Comparison of ENCODE assay signal across 12 cellular contexts in the genomic region with DNA sequence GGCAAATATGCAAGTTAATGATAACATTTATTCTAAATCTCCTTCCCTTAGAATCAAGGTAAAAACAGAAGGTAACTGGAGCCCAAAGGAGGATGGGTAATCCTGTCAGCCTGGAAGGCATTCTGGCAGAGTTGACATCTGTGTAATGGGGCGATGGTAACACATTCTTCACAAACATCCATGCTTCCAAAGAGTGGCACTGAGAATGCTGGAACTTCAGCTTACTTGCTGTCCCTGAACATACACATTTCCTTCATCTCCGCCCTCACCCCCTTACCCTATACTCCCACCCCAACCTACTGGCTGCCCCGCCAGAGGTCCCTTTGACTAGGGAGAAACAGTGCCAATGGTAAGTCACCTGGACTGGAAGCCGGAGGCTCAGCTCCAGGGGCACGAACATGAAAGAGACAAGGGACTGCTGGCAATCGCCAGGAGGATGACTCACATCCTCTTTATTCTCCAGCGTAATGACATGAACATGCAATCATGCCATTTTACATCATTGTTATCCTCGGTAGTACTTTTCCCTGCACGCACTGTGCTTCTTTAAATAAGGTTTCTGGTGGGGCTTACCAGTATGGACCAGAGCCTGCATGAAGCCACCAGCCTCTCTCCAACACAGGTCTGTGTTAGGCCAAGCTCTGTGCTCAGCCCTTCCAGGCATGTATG.
A peak's percentile ranks its signal among the peaks of the same experiment; 100 is the strongest.
DNase-seq lines count a peak whose midpoint lies in the region; FAIRE-seq and TF ChIP-seq lines count a peak whose summit lies in the region.
"Had no signal": no experiment of that assay in that cellular context is flagged by ENCODE, and none has a peak within 500 bp of the region (broad histone marks: within the 10 kb centered on the region; RNA-seq: fewer than 3 reads in every experiment).

No MANE protein-coding gene starts in this region.

- no peaks in the 10 kb centered on the region for H3K9me3 ChIP-seq in fibroblast of lung (ENCODE audit: control insufficient read depth, insufficient read depth, low read depth, low read length)
- no peaks in the 10 kb centered on the region for H3K9me3 ChIP-seq in Karpas-422 (ENCODE audit: low read length)
- H3K9me3 ChIP-seq: BLaER1 treated with 17β-estradiol and CSF1 and Interleukin-3, amounts not matched to agents 10 nM and 100 nM had no signal

- no peak for TF ChIP-seq CTCF in fibroblast of lung (conservative IDR thresholded peaks at IDR 0.05 in 1 of 2, IDR thresholded peaks at IDR 0.05 in 1 of 2; ENCODE audit: low read depth in 1 of 2, low read length in 2 of 2)
- TF ChIP-seq CTCF in GM10248 (IDR thresholded peaks at IDR 0.05; ENCODE audit: control extremely low read depth, extremely low read depth, low read depth, missing control alignments), result no peak

- H4K20me1 ChIP-seq in fibroblast of lung (ENCODE audit: control insufficient read depth, extremely low read depth, insufficient read depth, low read length), result no peaks in the 10 kb centered on the region
- no peaks in the 10 kb centered on the region for H4K20me1 ChIP-seq in Karpas-422 (ENCODE audit: insufficient read depth, low read depth, low read length)
- H4K20me1 ChIP-seq: BLaER1 treated with 17β-estradiol and CSF1 and Interleukin-3, amounts not matched to agents 10 nM and 100 nM had no signal

- DNase-seq in A172 (ENCODE audit: low spot score) (peak; percentile 91), H54 (ENCODE audit: insufficient read length, low spot score) (peak; percentile 33), RKO (ENCODE audit: low spot score) (peak; percentile 87), fibroblast of lung (ENCODE audit: low read depth in 2 of 2) (peak; percentile 91 to 96), NCI-H446 treated with DMSO at 0.1 percent for 48 hours (lab: John Stamatoyannopoulos, UW) (no peak), GM10248 (ENCODE audit: extremely low spot score) (no peak), Karpas-422 (no peak)
- no peak for DNase-seq in stimulated activated CD4-positive, alpha-beta T cell treated with anti-CD3 and anti-CD28 coated beads, Interleukin-12 subunit alpha, Interleukin-12 subunit beta, amount 100 ng/mL, for 4 hours
- DNase-seq: NCI-H1694 treated with DMSO at 0.1 percent for 48 hours had no signal

- H3K4me1 ChIP-seq in fibroblast of lung (ENCODE audit: control insufficient read depth, extremely low read depth, insufficient read depth, low read length) (no peaks in the 10 kb centered on the region), Karpas-422 (ENCODE audit: low read length) (no peaks in the 10 kb centered on the region)

- no peaks in the 10 kb centered on the region for H3K79me2 ChIP-seq in fibroblast of lung (ENCODE audit: control insufficient read depth, insufficient read depth, low read length)
- H3K79me2 ChIP-seq in Karpas-422 (ENCODE audit: low read length), result no peaks in the 10 kb centered on the region

- H3K27ac ChIP-seq in fibroblast of lung (ENCODE audit: insufficient read depth, low read length) (no peak overlapping the region), Karpas-422 (ENCODE audit: low read length) (no peak overlapping the region)
- H3K27ac ChIP-seq: BLaER1 treated with 17β-estradiol and CSF1 and Interleukin-3, amounts not matched to agents 10 nM and 100 nM; cardiac muscle cell had no signal

- H3K9me2 ChIP-seq in Karpas-422 (replicated peaks; ENCODE audit: insufficient read depth, low read length), result no peaks in the 10 kb centered on the region

- no peak for TF ChIP-seq POLR2A in H54 (IDR thresholded peaks at IDR 0.05; ENCODE audit: low read depth, low read length)

- H3K4me3 ChIP-seq in fibroblast of lung (replicated peaks in 1 of 4; ENCODE audit: control extremely low read depth in 1 of 4, insufficient read depth in 1 of 4, low read depth in 3 of 4, low read length in 4 of 4) (no peak overlapping the region), Karpas-422 (ENCODE audit: low read length) (no peak overlapping the region)
- H3K4me3 ChIP-seq: BLaER1 treated with 17β-estradiol and CSF1 and Interleukin-3, amounts not matched to agents 10 nM and 100 nM; cardiac muscle cell had no signal

- CTCF ChIA-PET in GM10248 (lab: Yijun Ruan, JAX), result no interaction called here

- FAIRE-seq in H54 (lab: Jason Lieb, UNC), result peak; percentile 93
- FAIRE-seq: GM12891 had no signal

- H2AFZ ChIP-seq in fibroblast of lung (ENCODE audit: low read length), result no peak overlapping the region
- H2AFZ ChIP-seq in Karpas-422 (ENCODE audit: low read length), result no peak overlapping the region

- H3K36me3 ChIP-seq in fibroblast of lung (ENCODE audit: control insufficient read depth, insufficient read depth, low read length), result no peaks in the 10 kb centered on the region
- no peaks in the 10 kb centered on the region for H3K36me3 ChIP-seq in Karpas-422 (ENCODE audit: insufficient read depth, low read length)
- H3K36me3 ChIP-seq: BLaER1 treated with 17β-estradiol and CSF1 and Interleukin-3, amounts not matched to agents 10 nM and 100 nM; cardiac muscle cell had no signal

- POLR2A ChIA-PET in GM10248 (lab: Yijun Ruan, JAX), result no interaction called here

- no peaks in the 10 kb centered on the region for H3K27me3 ChIP-seq in fibroblast of lung (ENCODE audit: control insufficient read depth, insufficient read depth, low read length)
- no peaks in the 10 kb centered on the region for H3K27me3 ChIP-seq in Karpas-422 (ENCODE audit: low read length)
- H3K27me3 ChIP-seq: BLaER1 treated with 17β-estradiol and CSF1 and Interleukin-3, amounts not matched to agents 10 nM and 100 nM; cardiac muscle cell had no signal

- no peak overlapping the region for H3K9ac ChIP-seq in fibroblast of lung (ENCODE audit: insufficient read depth, low read length)
- no peak overlapping the region for H3K9ac ChIP-seq in Karpas-422 (ENCODE audit: low read length)
- H3K9ac ChIP-seq: BLaER1 treated with 17β-estradiol and CSF1 and Interleukin-3, amounts not matched to agents 10 nM and 100 nM had no signal

- H3K4me2 ChIP-seq in fibroblast of lung (ENCODE audit: extremely low read depth, insufficient read depth, low read length) (no peak overlapping the region), Karpas-422 (ENCODE audit: low read depth, low read length, poor library complexity, severe bottlenecking) (no peak overlapping the region)

Comparison
In these comparisons a context has a peak if more than half of its experiments do, and no peak if none do; other contexts are left out.
1. DNase-seq: peak in A172 (single experiment), H54 (single experiment), RKO (single experiment) and fibroblast of lung (2 of 2); none in NCI-H446 treated with DMSO at 0.1 percent for 48 hours (single experiment), GM10248 (single experiment), stimulated activated CD4-positive, alpha-beta T cell treated with anti-CD3 and anti-CD28 coated beads, Interleukin-12 subunit alpha, Interleukin-12 subunit beta, amount 100 ng/mL, for 4 hours (single experiment) and Karpas-422 (single experiment).